Comparison of ENCODE assay signal across 14 cellular contexts in genomic region chr22:27685971-27686370, GRCh38.
A peak's percentile ranks its signal among the peaks of the same experiment; 100 is the strongest.
DNase-seq lines count a peak whose midpoint lies in the region; ATAC-seq, FAIRE-seq and TF ChIP-seq lines count a peak whose summit lies in the region.
"Had no signal": no experiment of that assay in that cellular context is flagged by ENCODE, and none has a peak within 500 bp of the region (broad histone marks: within the 10 kb centered on the region; RNA-seq: fewer than 3 reads in every experiment).

No MANE protein-coding gene starts in this region.

- no peak for TF ChIP-seq RAD21 in A549 (conservative IDR thresholded peaks at IDR 0.05 in 1 of 2, IDR thresholded peaks at IDR 0.05 in 1 of 2)

- no peak for DNase-seq in A549 (ENCODE audit: low read depth in 1 of 2, low spot score in 1 of 2)
- no peak for DNase-seq in adrenal gland
- DNase-seq in sigmoid colon: no peak
- no peak for DNase-seq in stimulated activated CD4-positive, alpha-beta T cell treated with anti-CD3 and anti-CD28 coated beads, Interleukin-2, amount 100 ng/mL, for 24 hours
- no peak for DNase-seq in posterior vena cava (ENCODE audit: low spot score)
- DNase-seq: activated CD4-positive, alpha-beta T cell treated with anti-CD3 and anti-CD28 coated beads for 36 hours; activated gamma-delta T cell treated with Interleukin-2 at 50 U/mL for 16 hours; NCI-H2081 treated with DMSO at 0.1 percent for 48 hours; NCI-H524; T1000 had no signal

- TF ChIP-seq EP300 in A549 (IDR thresholded peaks at IDR 0.05) (no peak), gastroesophageal sphincter (IDR thresholded peaks at IDR 0.05) (no peak), sigmoid colon (IDR thresholded peaks at IDR 0.05) (no peak)

- H3K27me3 ChIP-seq in adrenal gland: no peaks in the 10 kb centered on the region
- no peaks in the 10 kb centered on the region for H3K27me3 ChIP-seq in gastroesophageal sphincter
- no peaks in the 10 kb centered on the region for H3K27me3 ChIP-seq in sigmoid colon

- intact Hi-C loops in adrenal gland (cut with DNase I) (no loop called here), sigmoid colon (cut with DNase I) (no loop called here), posterior vena cava (cut with DNase I) (no loop called here)

- no peak for FAIRE-seq in A549 (lab: Jason Lieb, UNC)

- POLR2A ChIA-PET in A549 (lab: Yijun Ruan, JAX): no interaction called here

- ATAC-seq in A549 (no peak), gastroesophageal sphincter (no peak), HG02885 (IDR thresholded peaks at IDR 0.05; ENCODE audit: poor library complexity, unreplicated experiment) (no peak), HG03025 (IDR thresholded peaks at IDR 0.05; ENCODE audit: low FRiP score, unreplicated experiment) (no peak)
- ATAC-seq: activated CD4-positive, alpha-beta T cell treated with anti-CD3 and anti-CD28 coated beads for 36 hours had no signal

- TF ChIP-seq CTCF in A549 (IDR thresholded peaks at IDR 0.05): no peak
- no peak for TF ChIP-seq CTCF in adrenal gland (IDR thresholded peaks at IDR 0.05)
- no peak for TF ChIP-seq CTCF in gastroesophageal sphincter (IDR thresholded peaks at IDR 0.05)
- TF ChIP-seq CTCF in sigmoid colon (IDR thresholded peaks at IDR 0.05): no peak

- TF ChIP-seq POLR2A in A549 (IDR thresholded peaks at IDR 0.05; ENCODE audit: low read length) (no peak), adrenal gland (IDR thresholded peaks at IDR 0.05) (no peak), gastroesophageal sphincter (IDR thresholded peaks at IDR 0.05) (no peak), sigmoid colon (IDR thresholded peaks at IDR 0.05) (no peak)

- peak overlapping the region; percentile 49 for H3K4me2 ChIP-seq in A549

- peak overlapping the region; percentile 59 to 80 for H3K27ac ChIP-seq in A549
- H3K27ac ChIP-seq in adrenal gland: peak overlapping the region in 4 of 5 donors; percentile 39 to 91 (median 73)
- H3K27ac ChIP-seq in gastroesophageal sphincter: peak overlapping the region; percentile 51 to 83 (median 70)
- H3K27ac ChIP-seq in sigmoid colon: peak overlapping the region; percentile 17 to 75 (median 46)

- CTCF ChIA-PET in A549 (lab: Yijun Ruan, JAX): no interaction called here

- H3K36me3 ChIP-seq in adrenal gland (replicated peaks in 1 of 2) (no peaks in the 10 kb centered on the region), gastroesophageal sphincter (no peaks in the 10 kb centered on the region), sigmoid colon (no peaks in the 10 kb centered on the region)

- WGBS in A549 (ENCODE audit: missing lambda C conversion rate): 100% methylated on average over 1 of the region's 1 CpG
- 88 to 100% (median 96%) methylated on average over 1 of the region's 1 CpG for WGBS in adrenal gland, 4 donors
- no CpG with 5 or more reads among the region's 1 CpG for WGBS in gastroesophageal sphincter (ENCODE audit: low coverage in 1 of 2), 2 donors
- WGBS in sigmoid colon, 2 donors: 58 to 84% methylated on average over 1 of the region's 1 CpG

- H3K4me3 ChIP-seq in A549: no peak overlapping the region
- no peak overlapping the region for H3K4me3 ChIP-seq in adrenal gland
- no peak overlapping the region for H3K4me3 ChIP-seq in gastroesophageal sphincter
- no peak overlapping the region for H3K4me3 ChIP-seq in sigmoid colon
- H3K4me3 ChIP-seq: skin epidermis had no signal

- H3K9me3 ChIP-seq in A549 (no peaks in the 10 kb centered on the region), adrenal gland (replicated peaks in 1 of 3) (no peaks in the 10 kb centered on the region), gastroesophageal sphincter (no peaks in the 10 kb centered on the region), sigmoid colon (no peaks in the 10 kb centered on the region)

- H3K4me1 ChIP-seq in A549: peaks cover 17% of the 10 kb centered on the region
- peaks cover 5 to 14% of the 10 kb centered on the region in 2 donors for H3K4me1 ChIP-seq in adrenal gland (replicated peaks in 1 of 2)
- H3K4me1 ChIP-seq in gastroesophageal sphincter: peaks cover 0 to 29% (median 4%) of the 10 kb centered on the region in 3 donors
- H3K4me1 ChIP-seq in sigmoid colon: peaks cover 0 to 29% (median 15%) of the 10 kb centered on the region in 4 donors

TF ChIP-seq in A549, 52 proteins besides CTCF, POLR2A, EP300 and RAD21:
- TF ChIP-seq ZFP36 (IDR thresholded peaks at IDR 0.05; ENCODE audit: borderline replicate concordance, partially characterized antibody): peak; percentile 90
- TF ChIP-seq ZSCAN20 (CRISPR knock-in tag; IDR thresholded peaks at IDR 0.05): no peak
